1 cellular context compared by ENCODE assay signal in genomic region chr20:642398-643174, GRCh38.
TF ChIP-seq lines count a peak whose summit lies in the region.

No MANE protein-coding gene starts in this region.

TF ChIP-seq in A549, 52 proteins besides CTCF, POLR2A, EP300 and RAD21 (continued from another document):
- TF ChIP-seq GATA3 (IDR thresholded peaks at IDR 0.05; ENCODE audit: borderline replicate concordance) (no peak), ZC3H11A (IDR thresholded peaks at IDR 0.05) (no peak), HOXB5 (CRISPR knock-in tag; IDR thresholded peaks at IDR 0.05) (no peak), NPAS2 (CRISPR knock-in tag; IDR thresholded peaks at IDR 0.05; ENCODE audit: borderline replicate concordance) (no peak), HEYL (CRISPR knock-in tag; IDR thresholded peaks at IDR 0.05) (no peak), TP53 (CRISPR knock-in tag; IDR thresholded peaks at IDR 0.05) (peak; percentile 24; the same call in 1 of the 2 replicates)
